Comparison of ENCODE assay signal across 25 cellular contexts in the genomic region with DNA sequence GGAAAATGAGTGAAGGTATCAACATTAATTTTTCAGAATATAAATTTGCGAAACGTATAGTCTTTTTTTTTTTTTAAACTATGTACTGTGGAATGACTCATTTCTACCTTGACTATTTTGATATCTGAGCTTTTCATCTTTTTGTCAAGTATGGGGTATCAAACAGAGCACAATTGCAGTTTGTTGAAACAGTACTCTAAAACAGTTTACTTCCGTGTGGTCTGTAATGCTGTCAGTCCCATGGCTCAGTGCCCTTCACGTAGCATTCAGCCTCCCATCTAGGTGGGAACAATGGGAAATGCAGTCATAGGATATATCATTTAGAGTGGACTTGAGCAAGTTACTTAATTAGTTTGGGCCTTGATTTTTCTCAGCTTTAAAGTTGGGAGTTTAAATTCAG.
A peak's percentile ranks its signal among the peaks of the same experiment; 100 is the strongest.
DNase-seq lines count a peak whose midpoint lies in the region; ATAC-seq, FAIRE-seq and TF ChIP-seq lines count a peak whose summit lies in the region.
"Had no signal": no experiment of that assay in that cellular context is flagged by ENCODE, and none has a peak within 500 bp of the region (broad histone marks: within the 10 kb centered on the region; RNA-seq: fewer than 3 reads in every experiment).

No MANE protein-coding gene starts in this region.

- H3K4me3 Mint-ChIP-seq in T-helper 2 cell treated with Interferon-gamma antibody and Interleukin-4, amounts not matched to agents 5 μg/mL and 100 μg/mL, for 36 hours: no peak overlapping the region
- H3K4me3 Mint-ChIP-seq: activated naive CD4-positive, alpha-beta T cell treated with anti-CD3 and anti-CD28 coated beads for 36 hours; memory B cell; stimulated activated naive CD8-positive, alpha-beta T cell treated with anti-CD3 and anti-CD28 coated beads, Interleukin-15, Interleukin-2, amounts not matched to agents 100 ng/mL and 50 ng/mL, for 24 hours had no signal

- H3K9me1 ChIP-seq in IMR-90 (ENCODE audit: insufficient read depth, low read length): no peaks in the 10 kb centered on the region

- no peak overlapping the region for H3K4ac ChIP-seq in IMR-90 (ENCODE audit: low read depth, low read length)

- H3K27me3 Mint-ChIP-seq in T-helper 2 cell treated with Interferon-gamma antibody and Interleukin-4, amounts not matched to agents 5 μg/mL and 100 μg/mL, for 36 hours (ENCODE audit: low read depth): no peaks in the 10 kb centered on the region
- H3K27me3 Mint-ChIP-seq: memory B cell; naive thymus-derived CD4-positive, alpha-beta T cell; stimulated activated naive CD8-positive, alpha-beta T cell treated with anti-CD3 and anti-CD28 coated beads, Interleukin-15, Interleukin-2, amounts not matched to agents 100 ng/mL and 50 ng/mL, for 24 hours had no signal

- CTCF ChIA-PET in A549 (lab: Yijun Ruan, JAX) (interaction anchor here (0.6 to 6.1 kb wide), 7 partner anchors 13 to 792 kb away, joined by 3 to 34 read pairs (median 3); no protein-coding TSS in a partner anchor), IMR-90 (lab: Yijun Ruan, JAX) (interaction anchor here (0.6 to 1.9 kb wide), 2 partner anchors 12 to 447 kb away, joined by 3 to 9 read pairs; no protein-coding TSS in a partner anchor)

- H2BK20ac ChIP-seq in IMR-90 (ENCODE audit: low read depth, low read length): no peak overlapping the region

- no peak overlapping the region for H3K14ac ChIP-seq in IMR-90 (replicated peaks; ENCODE audit: low read depth, low read length)

- no peak overlapping the region for H4K8ac ChIP-seq in IMR-90 (ENCODE audit: low read depth in 2 of 2, low read length in 2 of 2)

- 81% methylated on average over 4 of the region's 4 CpGs for WGBS in A549 (ENCODE audit: missing lambda C conversion rate)
- WGBS in IMR-90 (ENCODE audit: extremely low coverage in 2 of 2, insufficient read length in 1 of 2), 2 experiments: 86% methylated on average over 1 of the region's 4 CpGs; no CpG with 5 or more reads in 1 of the 2 experiments

- H3K9ac ChIP-seq in IMR-90 (ENCODE audit: low read depth, low read length) (no peak overlapping the region), mucosa of rectum (ENCODE audit: low read depth in 1 of 2, low read length in 2 of 2) (no peak overlapping the region)

- H2BK120ac ChIP-seq in IMR-90 (ENCODE audit: low read depth, low read length): no peak overlapping the region

- TF ChIP-seq CTCF in A549 (IDR thresholded peaks at IDR 0.05) (no peak), IMR-90 (conservative IDR thresholded peaks at IDR 0.05; ENCODE audit: low read depth, low read length) (no peak), bronchial epithelial cell (IDR thresholded peaks at IDR 0.05; ENCODE audit: insufficient read depth, low read length, severe bottlenecking) (no peak)

- H4K91ac ChIP-seq in IMR-90 (ENCODE audit: insufficient read depth, low read depth, low read length): no peak overlapping the region

- POLR2A ChIA-PET in A549 (lab: Yijun Ruan, JAX) (no interaction called here), IMR-90 (lab: Charles Lee; ENCODE audit: unreplicated experiment) (no interaction called here)

- ATAC-seq in A549 (no peak), IMR-90 (ENCODE audit: low read depth) (no peak), HG02885 (IDR thresholded peaks at IDR 0.05; ENCODE audit: poor library complexity, unreplicated experiment) (no peak)
- ATAC-seq: naive thymus-derived CD4-positive, alpha-beta T cell; right cardiac atrium had no signal

- H3K79me1 ChIP-seq in IMR-90 (ENCODE audit: low read depth in 1 of 2, low read length in 2 of 2): peaks cover 6 to 14% of the 10 kb centered on the region in 2 experiments; a peak in 3 of 4 replicates

- no peak overlapping the region for H4K5ac ChIP-seq in IMR-90 (ENCODE audit: low read depth, low read length)

- H2AFZ ChIP-seq in IMR-90 (replicated peaks; ENCODE audit: low read length, poor library complexity): no peak overlapping the region

- no peak for TF ChIP-seq POLR2A in A549 (IDR thresholded peaks at IDR 0.05; ENCODE audit: low read length)
- TF ChIP-seq POLR2A in IMR-90 (IDR thresholded peaks at IDR 0.05; ENCODE audit: low read depth, low read length): no peak

- H3K27ac ChIP-seq in A549 (no peak overlapping the region), IMR-90 (ENCODE audit: insufficient read depth, low read length) (no peak overlapping the region), mucosa of rectum (ENCODE audit: low read depth in 2 of 2, low read length in 2 of 2) (peak overlapping the region; percentile 65 to 70)
- H3K27ac ChIP-seq: esophagus squamous epithelium had no signal

- no peak overlapping the region for H2AK9ac ChIP-seq in IMR-90 (replicated peaks; ENCODE audit: low read depth, low read length, poor library complexity)

- H3K9me3 ChIP-seq in A549 (no peaks in the 10 kb centered on the region), IMR-90 (ENCODE audit: control insufficient read depth, insufficient read depth, low read length) (no peaks in the 10 kb centered on the region), mucosa of rectum (ENCODE audit: control insufficient read depth in 2 of 2, low read length in 2 of 2) (no peaks in the 10 kb centered on the region)
- H3K9me3 ChIP-seq: esophagus squamous epithelium had no signal

- no peak for TF ChIP-seq EP300 in A549 (IDR thresholded peaks at IDR 0.05)

- H3K9me3 Mint-ChIP-seq in T-helper 2 cell treated with Interferon-gamma antibody and Interleukin-4, amounts not matched to agents 5 μg/mL and 100 μg/mL, for 36 hours: no peaks in the 10 kb centered on the region
- H3K9me3 Mint-ChIP-seq: activated naive CD4-positive, alpha-beta T cell treated with anti-CD3 and anti-CD28 coated beads for 36 hours; naive thymus-derived CD4-positive, alpha-beta T cell; stimulated activated naive CD8-positive, alpha-beta T cell treated with anti-CD3 and anti-CD28 coated beads, Interleukin-15, Interleukin-2, amounts not matched to agents 100 ng/mL and 50 ng/mL, for 24 hours had no signal

- no peak overlapping the region for H2BK5ac ChIP-seq in IMR-90 (ENCODE audit: low read depth, low read length, poor library complexity, severe bottlenecking)

- H4K20me1 ChIP-seq in IMR-90 (ENCODE audit: insufficient read depth, low read length): no peaks in the 10 kb centered on the region

- TF ChIP-seq RAD21 in A549 (conservative IDR thresholded peaks at IDR 0.05 in 1 of 2, IDR thresholded peaks at IDR 0.05 in 1 of 2): no peak
- TF ChIP-seq RAD21 in IMR-90 (IDR thresholded peaks at IDR 0.05; ENCODE audit: low read length): no peak

- no peaks in the 10 kb centered on the region for H3K36me3 Mint-ChIP-seq in T-helper 2 cell treated with Interferon-gamma antibody and Interleukin-4, amounts not matched to agents 5 μg/mL and 100 μg/mL, for 36 hours (ENCODE audit: low read depth)

- in situ Hi-C loops in IMR-90 (cut with MboI; ENCODE audit: low sequenced_read_pairs): no loop called here

- no peak overlapping the region for H3K56ac ChIP-seq in IMR-90 (ENCODE audit: extremely low read depth, insufficient read depth, low read length)

- H3K4me1 Mint-ChIP-seq in T-helper 2 cell treated with Interferon-gamma antibody and Interleukin-4, amounts not matched to agents 5 μg/mL and 100 μg/mL, for 36 hours (ENCODE audit: low read depth): peaks cover 21% of the 10 kb centered on the region
- H3K4me1 Mint-ChIP-seq: memory B cell had no signal

- 0 out of 2 replicates have a peak overlapping the region, but pooled peaks have one; percentile 12 for H2AK5ac ChIP-seq in IMR-90 (ENCODE audit: low read depth, low read length)

- FAIRE-seq in A549 (lab: Jason Lieb, UNC) (no peak), bronchial epithelial cell (lab: Jason Lieb, UNC) (no peak), RCC 7860 (lab: Jason Lieb, UNC) (no peak)
- FAIRE-seq: GM18507 had no signal

- H3K27me3 ChIP-seq in IMR-90 (ENCODE audit: control insufficient read depth, insufficient read depth, low read length): no peaks in the 10 kb centered on the region
- no peaks in the 10 kb centered on the region for H3K27me3 ChIP-seq in bronchial epithelial cell (ENCODE audit: control insufficient read depth, insufficient read depth, low read length)
- H3K27me3 ChIP-seq in mucosa of rectum (ENCODE audit: control insufficient read depth in 2 of 2, insufficient read depth in 2 of 2, low read length in 2 of 2): no peaks in the 10 kb centered on the region
- H3K27me3 ChIP-seq: esophagus squamous epithelium had no signal

- peaks cover 4% of the 10 kb centered on the region; the same call in 1 of the 2 replicates for H3K36me3 ChIP-seq in IMR-90 (ENCODE audit: control insufficient read depth, insufficient read depth, low read length)
- no peaks in the 10 kb centered on the region for H3K36me3 ChIP-seq in bronchial epithelial cell (ENCODE audit: control insufficient read depth, insufficient read depth, low read length)
- no peaks in the 10 kb centered on the region for H3K36me3 ChIP-seq in mucosa of rectum (ENCODE audit: control insufficient read depth in 2 of 2, insufficient read depth in 2 of 2, low read length in 2 of 2)
- H3K36me3 ChIP-seq: esophagus squamous epithelium had no signal

- BruUV-seq in IMR-90 (replicated peaks; lab: Mats Ljungman, UMichigan): no TSS peak

- intact Hi-C loops in IMR-90 (cut with micrococcal nuclease): no loop called here

- H3K4me1 ChIP-seq in A549 (peaks cover 7% of the 10 kb centered on the region; the same call in 1 of the 3 replicates), IMR-90 (ENCODE audit: control insufficient read depth, insufficient read depth, low read length) (no peaks in the 10 kb centered on the region), mucosa of rectum (ENCODE audit: control insufficient read depth in 2 of 2, insufficient read depth in 2 of 2, low read length in 2 of 2) (peaks cover 8 to 10% of the 10 kb centered on the region in 2 donors)

- dilution Hi-C loops in IMR-90 (cut with HindIII; ENCODE audit: low sequenced_read_pairs, unreplicated experiment): no loop called here

- H3K4me3 ChIP-seq in A549 (no peak overlapping the region), IMR-90 (ENCODE audit: insufficient read depth, low read depth, low read length) (no peak overlapping the region), bronchial epithelial cell (ENCODE audit: low read depth, low read length) (no peak overlapping the region), mucosa of rectum (ENCODE audit: low read length in 2 of 2) (peak overlapping the region in 1 of 2 donors; percentile 33)
- H3K4me3 ChIP-seq: esophagus squamous epithelium had no signal

- DNase-seq in A549 (ENCODE audit: low read depth in 1 of 2, low spot score in 1 of 2): no peak
- DNase-seq in IMR-90: no peak
- peak; percentile 27 for DNase-seq in bronchial epithelial cell (ENCODE audit: low read depth)
- DNase-seq in DMS79 (lab: John Stamatoyannopoulos, UW): no peak
- no peak for DNase-seq in RCC 7860 (ENCODE audit: low spot score)
- DNase-seq in T-helper 2 cell treated with Interferon-gamma antibody and Interleukin-4, amounts not matched to agents 5 μg/mL and 100 μg/mL, for 36 hours (ENCODE audit: low spot score): no peak
- DNase-seq: activated CD4-positive, alpha-beta T cell treated with anti-CD3 and anti-CD28 coated beads for 48 hours; activated naive CD4-positive, alpha-beta T cell treated with anti-CD3 and anti-CD28 coated beads for 36 hours; activated T-cell treated with anti-CD3 and anti-CD28 coated beads, Interleukin-2, amount 50 U/mL, for 48 hours; amniotic stem cell; central memory CD4-positive, alpha-beta T cell; effector memory CD4-positive, alpha-beta T cell; esophagus squamous epithelium; kidney glomerular epithelial cell; naive thymus-derived CD4-positive, alpha-beta T cell; NCI-H1436 treated with DMSO at 0.1 percent for 48 hours; NCI-H82; right cardiac atrium; SHP77 treated with DMSO at 0.1 percent for 48 hours; stimulated activated CD4-positive, alpha-beta T cell treated with anti-CD3 and anti-CD28 coated beads, Interleukin-12 subunit alpha, Interleukin-12 subunit beta, amount 100 ng/mL, for 4 hours had no signal

- no peak overlapping the region for H3K18ac ChIP-seq in IMR-90 (ENCODE audit: low read depth, low read length)

- H3K4me2 ChIP-seq in A549 (0 out of 3 replicates have a peak overlapping the region, but pooled peaks have one; percentile 6), IMR-90 (ENCODE audit: low read depth, low read length) (no peak overlapping the region)

- H3K23ac ChIP-seq in IMR-90 (ENCODE audit: low read depth, low read length): no peak overlapping the region

- H3K27ac Mint-ChIP-seq in T-helper 2 cell treated with Interferon-gamma antibody and Interleukin-4, amounts not matched to agents 5 μg/mL and 100 μg/mL, for 36 hours: no peak overlapping the region
- H3K27ac Mint-ChIP-seq: activated naive CD4-positive, alpha-beta T cell treated with anti-CD3 and anti-CD28 coated beads for 36 hours; memory B cell had no signal

- no peak overlapping the region for H2BK15ac ChIP-seq in IMR-90 (ENCODE audit: low read depth, low read length)

Comparison
In these comparisons a context has a peak if more than half of its experiments do, and no peak if none do; other contexts are left out.
1. H3K27ac ChIP-seq: peak in mucosa of rectum (2 of 2); none in A549 (0 of 2) and IMR-90 (single experiment).